In the genomic region with DNA sequence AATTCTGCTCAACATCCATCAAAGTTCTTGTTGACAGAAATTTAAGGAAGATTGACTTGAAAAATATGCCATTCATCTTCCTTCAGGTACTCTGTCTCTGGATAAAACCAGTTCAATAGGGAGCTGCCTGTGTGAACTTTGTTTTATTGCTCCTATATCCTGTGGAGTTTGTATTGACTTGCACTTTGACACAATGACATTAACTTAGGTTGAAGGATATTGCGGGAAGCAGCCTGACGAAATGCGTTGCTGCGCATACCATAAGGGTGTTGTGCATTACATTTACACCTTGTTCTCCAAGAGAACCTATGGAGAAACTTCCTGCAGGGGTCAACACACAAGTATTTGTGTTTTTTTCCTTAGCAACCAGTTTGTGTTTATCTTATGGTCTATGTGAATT, we compare ENCODE assay signal across 24 cellular contexts.
DNase-seq lines count a peak whose midpoint lies in the region; ATAC-seq, FAIRE-seq and TF ChIP-seq lines count a peak whose summit lies in the region.
"Had no signal": no experiment of that assay in that cellular context is flagged by ENCODE, and none has a peak within 500 bp of the region (broad histone marks: within the 10 kb centered on the region; RNA-seq: fewer than 3 reads in every experiment).

No MANE protein-coding gene starts in this region.

- CTCF ChIA-PET in HEK293T (lab: Yijun Ruan, JAX) = no interaction called here
- CTCF ChIA-PET in HepG2 (lab: Yijun Ruan, JAX; ENCODE audit: low intra/inter-chr PET ratio, low total read pairs) = no interaction called here

- no peaks in the 10 kb centered on the region for H3K9me3 ChIP-seq in HepG2 (ENCODE audit: low read length)
- no peaks in the 10 kb centered on the region for H3K9me3 ChIP-seq in pancreas

- H3K27ac ChIP-seq in HepG2 (ENCODE audit: extremely low read length, insufficient read depth, low read length) (no peak overlapping the region), pancreas (no peak overlapping the region)
- H3K27ac ChIP-seq: HL-60, KMS-11 had no signal

- TF ChIP-seq POLR2A in HepG2 (IDR thresholded peaks at IDR 0.05; ENCODE audit: insufficient read depth in 1 of 2, low read depth in 2 of 2, low read length in 2 of 2) = no peak

- TF ChIP-seq RAD21 in HepG2 (CRISPR knock-in tag; IDR thresholded peaks at IDR 0.05) = no peak

- H3K9me3 Mint-ChIP-seq in activated T-helper 17 cell treated with anti-CD3 and anti-CD28 coated beads, Interleukin-2, amount 50 U/mL, for 72 hours = no peaks in the 10 kb centered on the region

- no peaks in the 10 kb centered on the region for H3K27me3 Mint-ChIP-seq in activated T-helper 17 cell treated with anti-CD3 and anti-CD28 coated beads, Interleukin-2, amount 50 U/mL, for 72 hours
- H3K27me3 Mint-ChIP-seq: B cell had no signal

- H3K4me3 ChIP-seq in HepG2 (replicated peaks in 1 of 3; ENCODE audit: insufficient read depth in 1 of 3, low read depth in 2 of 3, low read length in 3 of 3) = no peak overlapping the region
- no peak overlapping the region for H3K4me3 ChIP-seq in pancreas

- 5% methylated on average over 4 of the region's 4 CpGs for WGBS in HepG2 (ENCODE audit: low lambda C conversion rate)
- WGBS in pancreas, 2 donors = 65 to 70% methylated on average over 4 of the region's 4 CpGs

- H3K27ac Mint-ChIP-seq in activated T-helper 17 cell treated with anti-CD3 and anti-CD28 coated beads, Interleukin-2, amount 50 U/mL, for 72 hours = no peak overlapping the region
- H3K27ac Mint-ChIP-seq: B cell, CD14-positive monocyte had no signal

- peak; percentile 78 for FAIRE-seq in colon (lab: Jason Lieb, UNC)
- no peak for FAIRE-seq in HepG2 (lab: Jason Lieb, UNC)
- FAIRE-seq in pancreas (lab: Jason Lieb, UNC) = peak; percentile 61
- FAIRE-seq: A204.1, D721Med, H54 had no signal

- no peaks in the 10 kb centered on the region for H3K27me3 ChIP-seq in HepG2 (ENCODE audit: control insufficient read depth in 1 of 2, insufficient read depth in 2 of 2, low read length in 2 of 2)
- H3K27me3 ChIP-seq in pancreas = no peaks in the 10 kb centered on the region

- H3K4me1 ChIP-seq in HepG2 (ENCODE audit: insufficient read depth, low read length) (no peaks in the 10 kb centered on the region), pancreas (no peaks in the 10 kb centered on the region)

- H3K36me3 ChIP-seq in HepG2 (replicated peaks in 1 of 2; ENCODE audit: control insufficient read depth in 1 of 2, insufficient read depth in 2 of 2, low read length in 2 of 2) = no peaks in the 10 kb centered on the region
- no peaks in the 10 kb centered on the region for H3K36me3 ChIP-seq in pancreas

- H3K9ac ChIP-seq in HepG2 (ENCODE audit: insufficient read depth, low read depth, low read length) = no peak overlapping the region
- H3K9ac ChIP-seq: KMS-11 had no signal

- H2AFZ ChIP-seq in HepG2 (ENCODE audit: low read length) = no peak overlapping the region

- H3K36me3 Mint-ChIP-seq in activated T-helper 17 cell treated with anti-CD3 and anti-CD28 coated beads, Interleukin-2, amount 50 U/mL, for 72 hours (ENCODE audit: low read depth) = no peaks in the 10 kb centered on the region
- H3K36me3 Mint-ChIP-seq: CD14-positive monocyte had no signal

- TF ChIP-seq EP300 in HepG2 (IDR thresholded peaks at IDR 0.05; ENCODE audit: low read depth in 2 of 2, low read length in 2 of 2) (no peak), HepG2 (CRISPR knock-in tag; IDR thresholded peaks at IDR 0.05; ENCODE audit: borderline replicate concordance) (no peak)

- intact Hi-C loops in HepG2 (cut with micrococcal nuclease; ENCODE audit: unreplicated experiment) = no loop called here
- intact Hi-C loops in pancreas (cut with DNase I) = no loop called here

- H3K4me1 Mint-ChIP-seq in activated T-helper 17 cell treated with anti-CD3 and anti-CD28 coated beads, Interleukin-2, amount 50 U/mL, for 72 hours = no peaks in the 10 kb centered on the region
- H3K4me1 Mint-ChIP-seq: B cell, CD14-positive monocyte had no signal

- no TSS peak for BruUV-seq in HepG2 (replicated peaks; lab: Mats Ljungman, UMichigan)

- TF ChIP-seq CTCF in HepG2 (CRISPR knock-in tag; IDR thresholded peaks at IDR 0.05) (no peak), pancreas (IDR thresholded peaks at IDR 0.05) (no peak)

- ATAC-seq in HepG2 (peak; percentile 39; the same call in 1 of the 3 replicates), pancreas (no peak), GM19467 (IDR thresholded peaks at IDR 0.05; ENCODE audit: unreplicated experiment) (no peak)
- no peak for ATAC-seq in activated T-helper 17 cell treated with anti-CD3 and anti-CD28 coated beads, Interleukin-2, amount 50 U/mL, for 72 hours (replicated peaks)

- POLR2A ChIA-PET in HEK293T (lab: Yijun Ruan, JAX) (no interaction called here), HepG2 (lab: Yijun Ruan, JAX) (no interaction called here)

- DNase-seq in HEK293T (ENCODE audit: extremely low spot score) = no peak
- DNase-seq in HepG2 (ENCODE audit: low spot score) = no peak
- no peak for DNase-seq in pancreas
- no peak for DNase-seq in hippocampal formation (lab: John Stamatoyannopoulos, UW)
- DNase-seq in HK-2 (ENCODE audit: unreplicated experiment) = no peak
- DNase-seq: DMS53, GDM1, IMR-90, MV-4-11, NCI-H1105 treated with DMSO at 0.1 percent for 48 hours, NCI-H2029 treated with DMSO at 0.1 percent for 48 hours, NCI-H2171 treated with DMSO at 0.1 percent for 48 hours, NCI-H524 treated with DMSO at 0.1 percent for 48 hours, Right ventricle myocardium superior had no signal

- no peak overlapping the region for H3K4me3 Mint-ChIP-seq in activated T-helper 17 cell treated with anti-CD3 and anti-CD28 coated beads, Interleukin-2, amount 50 U/mL, for 72 hours
- H3K4me3 Mint-ChIP-seq: B cell, CD14-positive monocyte had no signal

- in situ Hi-C loops in HepG2 (cut with HindIII; ENCODE audit: extremely low pct_ligation_motif_present, low pct_unique_long_range_greater_than_20kb) = no loop called here

- H3K4me2 ChIP-seq in HepG2 (ENCODE audit: low read depth, low read length) = no peak overlapping the region
- H3K4me2 ChIP-seq: KMS-11 had no signal

- H3K79me2 ChIP-seq in HepG2 (ENCODE audit: insufficient read depth, low read length) = no peaks in the 10 kb centered on the region

- H4K20me1 ChIP-seq in HepG2 (ENCODE audit: insufficient read depth, low read length) = no peaks in the 10 kb centered on the region

TF ChIP-seq in HEK293T, 16 proteins besides CTCF, POLR2A, EP300 and RAD21:
- TF ChIP-seq CTBP1 (IDR thresholded peaks at IDR 0.05; ENCODE audit: borderline replicate concordance) = no peak
- TF ChIP-seq, protein P1, sequence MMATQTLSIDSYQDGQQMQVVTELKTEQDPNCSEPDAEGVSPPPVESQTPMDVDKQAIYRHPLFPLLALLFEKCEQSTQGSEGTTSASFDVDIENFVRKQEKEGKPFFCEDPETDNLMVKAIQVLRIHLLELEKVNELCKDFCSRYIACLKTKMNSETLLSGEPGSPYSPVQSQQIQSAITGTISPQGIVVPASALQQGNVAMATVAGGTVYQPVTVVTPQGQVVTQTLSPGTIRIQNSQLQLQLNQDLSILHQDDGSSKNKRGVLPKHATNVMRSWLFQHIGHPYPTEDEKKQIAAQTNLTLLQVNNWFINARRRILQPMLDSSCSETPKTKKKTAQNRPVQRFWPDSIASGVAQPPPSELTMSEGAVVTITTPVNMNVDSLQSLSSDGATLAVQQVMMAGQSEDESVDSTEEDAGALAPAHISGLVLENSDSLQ (IDR thresholded peaks at IDR 0.05) = 0 out of 2 replicates have a peak, but pooled peaks have one; percentile 11

TF ChIP-seq in HepG2, 621 proteins besides CTCF, POLR2A, EP300 and RAD21:
- no peak for TF ChIP-seq SRY (CRISPR knock-in tag; IDR thresholded peaks at IDR 0.05)
- 0 out of 2 replicates have a peak, but pooled peaks have one; percentile 4 for TF ChIP-seq HNF4A (CRISPR knock-in tag; IDR thresholded peaks at IDR 0.05)
- no peak for TF ChIP-seq MTF2 (CRISPR knock-in tag; IDR thresholded peaks at IDR 0.05; ENCODE audit: borderline replicate concordance)
- TF ChIP-seq NFIB (CRISPR knock-in tag; IDR thresholded peaks at IDR 0.05; ENCODE audit: borderline replicate concordance) = no peak
- TF ChIP-seq, protein P2, sequence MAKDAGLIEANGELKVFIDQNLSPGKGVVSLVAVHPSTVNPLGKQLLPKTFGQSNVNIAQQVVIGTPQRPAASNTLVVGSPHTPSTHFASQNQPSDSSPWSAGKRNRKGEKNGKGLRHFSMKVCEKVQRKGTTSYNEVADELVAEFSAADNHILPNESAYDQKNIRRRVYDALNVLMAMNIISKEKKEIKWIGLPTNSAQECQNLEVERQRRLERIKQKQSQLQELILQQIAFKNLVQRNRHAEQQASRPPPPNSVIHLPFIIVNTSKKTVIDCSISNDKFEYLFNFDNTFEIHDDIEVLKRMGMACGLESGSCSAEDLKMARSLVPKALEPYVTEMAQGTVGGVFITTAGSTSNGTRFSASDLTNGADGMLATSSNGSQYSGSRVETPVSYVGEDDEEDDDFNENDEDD (CRISPR knock-in tag; IDR thresholded peaks at IDR 0.05; ENCODE audit: borderline replicate concordance) = no peak
- TF ChIP-seq, protein P3, sequence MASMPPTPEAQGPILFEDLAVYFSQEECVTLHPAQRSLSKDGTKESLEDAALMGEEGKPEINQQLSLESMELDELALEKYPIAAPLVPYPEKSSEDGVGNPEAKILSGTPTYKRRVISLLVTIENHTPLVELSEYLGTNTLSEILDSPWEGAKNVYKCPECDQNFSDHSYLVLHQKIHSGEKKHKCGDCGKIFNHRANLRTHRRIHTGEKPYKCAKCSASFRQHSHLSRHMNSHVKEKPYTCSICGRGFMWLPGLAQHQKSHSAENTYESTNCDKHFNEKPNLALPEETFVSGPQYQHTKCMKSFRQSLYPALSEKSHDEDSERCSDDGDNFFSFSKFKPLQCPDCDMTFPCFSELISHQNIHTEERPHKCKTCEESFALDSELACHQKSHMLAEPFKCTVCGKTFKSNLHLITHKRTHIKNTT (CRISPR knock-in tag; IDR thresholded peaks at IDR 0.05) = no peak
